ENCODE assay signal across 22 cellular contexts in genomic region chr1:63143482-63143881, GRCh38.
DNase-seq lines count a peak whose midpoint lies in the region; ATAC-seq and TF ChIP-seq lines count a peak whose summit lies in the region.
"Had no signal": no experiment of that assay in that cellular context is flagged by ENCODE, and none has a peak within 500 bp of the region (broad histone marks: within the 10 kb centered on the region; RNA-seq: fewer than 3 reads in every experiment).

No MANE protein-coding gene starts in this region.

- no peak overlapping the region for H3K9ac ChIP-seq in SK-N-SH
- H3K9ac ChIP-seq: BLaER1 treated with 17β-estradiol and CSF1 and Interleukin-3, amounts not matched to agents 10 nM and 100 nM had no signal

- TF ChIP-seq CTCF in SK-N-SH (IDR thresholded peaks at IDR 0.05) (peak; percentile 28), brain microvascular endothelial cell (IDR thresholded peaks at IDR 0.05; ENCODE audit: low read depth, low read length, missing control alignments) (peak; percentile 40), fibroblast of the aortic adventitia (IDR thresholded peaks at IDR 0.05; ENCODE audit: insufficient read depth, low read length) (peak; percentile 19)

- H3K4me2 ChIP-seq in SK-N-SH = no peak overlapping the region
- H3K4me2 ChIP-seq: BLaER1 treated with 17β-estradiol and CSF1 and Interleukin-3, amounts not matched to agents 10 nM and 100 nM had no signal

- no peaks in the 10 kb centered on the region for H4K20me1 ChIP-seq in SK-N-SH (ENCODE audit: insufficient read depth)
- H4K20me1 ChIP-seq: BLaER1 treated with 17β-estradiol and CSF1 and Interleukin-3, amounts not matched to agents 10 nM and 100 nM had no signal

- H3K27me3 ChIP-seq in SK-N-SH (ENCODE audit: insufficient read depth) (no peaks in the 10 kb centered on the region), brain microvascular endothelial cell (replicated peaks) (no peaks in the 10 kb centered on the region)
- H3K27me3 ChIP-seq: BLaER1 treated with 17β-estradiol and CSF1 and Interleukin-3, amounts not matched to agents 10 nM and 100 nM; MG63; SJSA1 had no signal

- no peaks in the 10 kb centered on the region for H3K9me3 ChIP-seq in SK-N-SH
- H3K9me3 ChIP-seq: BLaER1 treated with 17β-estradiol and CSF1 and Interleukin-3, amounts not matched to agents 10 nM and 100 nM; MG63; SJSA1 had no signal

- no peaks in the 10 kb centered on the region for H3K9me2 ChIP-seq in SK-N-SH

- no peaks in the 10 kb centered on the region for H3K79me2 ChIP-seq in SK-N-SH (ENCODE audit: insufficient read depth)

- H3K27ac ChIP-seq in SK-N-SH (ENCODE audit: low read depth in 2 of 2, low read length in 1 of 2) = no peak overlapping the region
- no peak overlapping the region for H3K27ac ChIP-seq in brain microvascular endothelial cell
- H3K27ac ChIP-seq: 22Rv1; BLaER1 treated with 17β-estradiol and CSF1 and Interleukin-3, amounts not matched to agents 10 nM and 100 nM; RWPE1; SJSA1 had no signal

- POLR2A ChIA-PET in SK-N-SH (lab: Yijun Ruan, JAX) = no interaction called here

- DNase-seq in SK-N-SH (no peak), brain microvascular endothelial cell (no peak), fibroblast of the aortic adventitia (ENCODE audit: low read depth) (no peak), NCI-H446 treated with DMSO at 0.1 percent for 48 hours (lab: John Stamatoyannopoulos, UW) (no peak), COLO829 (ENCODE audit: low spot score) (no peak)
- DNase-seq: CD8-positive, alpha-beta memory T cell; DND-41; H7; Karpas-422; MG63; NCI-H1092; NCI-H2107; NCI-H345; NCI-H69; NK-92 treated with Interleukin-12 subunit alpha and Interleukin-12 subunit beta, amount 100 ng/mL, for 24 hours had no signal

- H2AFZ ChIP-seq in SK-N-SH (ENCODE audit: low read depth) = no peak overlapping the region

- ATAC-seq in SK-N-SH treated with all-trans-retinoic acid at 6 μM for 48 hours (no peak), GM19397 (IDR thresholded peaks at IDR 0.05; ENCODE audit: unreplicated experiment) (no peak), GM18858 (IDR thresholded peaks at IDR 0.05; ENCODE audit: unreplicated experiment) (no peak)

- in situ Hi-C loops in brain microvascular endothelial cell (cut with HindIII; ENCODE audit: low pct_ligation_motif_present, low sequenced_read_pairs) = no loop called here

- TF ChIP-seq EP300 in SK-N-SH (IDR thresholded peaks at IDR 0.05; ENCODE audit: borderline replicate concordance in 1 of 2, low read depth in 1 of 2, low read length in 1 of 2) = no peak

- no peaks in the 10 kb centered on the region for H3F3A ChIP-seq in SK-N-SH (replicated peaks; ENCODE audit: insufficient read depth)

- no peaks in the 10 kb centered on the region for H3K4me1 ChIP-seq in SK-N-SH (ENCODE audit: control insufficient read depth in 1 of 2, insufficient read depth in 2 of 2, low read depth in 1 of 2, low read length in 1 of 2)
- H3K4me1 ChIP-seq: BLaER1 treated with 17β-estradiol and CSF1 and Interleukin-3, amounts not matched to agents 10 nM and 100 nM; SJSA1 had no signal

- CTCF ChIA-PET in SK-N-SH (lab: Yijun Ruan, JAX) = no interaction called here

- TF ChIP-seq RAD21 in SK-N-SH (IDR thresholded peaks at IDR 0.05; ENCODE audit: low read length) = peak; percentile 13; the same call in 1 of the 2 replicates

- H3K4me3 ChIP-seq in SK-N-SH (ENCODE audit: low read depth in 2 of 2, low read length in 1 of 2) = no peak overlapping the region
- H3K4me3 ChIP-seq in brain microvascular endothelial cell (ENCODE audit: low read depth, low read length) = no peak overlapping the region
- H3K4me3 ChIP-seq in fibroblast of the aortic adventitia (ENCODE audit: low read depth, low read length) = no peak overlapping the region
- H3K4me3 ChIP-seq: BLaER1 treated with 17β-estradiol and CSF1 and Interleukin-3, amounts not matched to agents 10 nM and 100 nM; MG63; SJSA1 had no signal

- no peaks in the 10 kb centered on the region for H3K36me3 ChIP-seq in SK-N-SH (replicated peaks in 1 of 2; ENCODE audit: control insufficient read depth in 1 of 2, insufficient read depth in 2 of 2, low read length in 1 of 2)
- H3K36me3 ChIP-seq in brain microvascular endothelial cell (replicated peaks) = no peaks in the 10 kb centered on the region
- H3K36me3 ChIP-seq: BLaER1 treated with 17β-estradiol and CSF1 and Interleukin-3, amounts not matched to agents 10 nM and 100 nM; MG63; SJSA1 had no signal

TF ChIP-seq in SK-N-SH, 30 proteins besides CTCF, POLR2A, EP300 and RAD21 (continues in another document):
- TF ChIP-seq MEF2A (IDR thresholded peaks at IDR 0.05; ENCODE audit: borderline replicate concordance, low read depth) (no peak), IRF3 (IDR thresholded peaks at IDR 0.05; ENCODE audit: low read depth, low read length) (no peak), TEAD4 (IDR thresholded peaks at IDR 0.05; ENCODE audit: borderline replicate concordance, insufficient read depth) (no peak), CHD2 (IDR thresholded peaks at IDR 0.05; ENCODE audit: low read length, partially characterized antibody) (no peak), ELF1 (IDR thresholded peaks at IDR 0.05) (no peak), USF1 (IDR thresholded peaks at IDR 0.05; ENCODE audit: borderline replicate concordance, low read depth) (no peak), USF2 (IDR thresholded peaks at IDR 0.05; ENCODE audit: borderline replicate concordance, low read depth, low read length) (no peak)

TF ChIP-seq in SK-N-SH treated with all-trans-retinoic acid at 6 μM for 48 hours, 23 proteins besides CTCF, POLR2A, EP300 and RAD21 (continues in another document):
- TF ChIP-seq ZNF70 (CRISPR knock-in tag; IDR thresholded peaks at IDR 0.05) (no peak), ISL1 (CRISPR knock-in tag; IDR thresholded peaks at IDR 0.05) (no peak), SNAI2 (CRISPR knock-in tag; IDR thresholded peaks at IDR 0.05) (no peak), ZNF565 (CRISPR knock-in tag; conservative IDR thresholded peaks at IDR 0.05; ENCODE audit: low read depth) (no peak), BACH2 (CRISPR knock-in tag; IDR thresholded peaks at IDR 0.05; ENCODE audit: borderline replicate concordance) (no peak), ESRRG (CRISPR knock-in tag; IDR thresholded peaks at IDR 0.05) (no peak), TOX (CRISPR knock-in tag; IDR thresholded peaks at IDR 0.05; ENCODE audit: borderline replicate concordance) (no peak), PATZ1 (CRISPR knock-in tag; IDR thresholded peaks at IDR 0.05; ENCODE audit: borderline replicate concordance) (no peak), ZFP3 (CRISPR knock-in tag; IDR thresholded peaks at IDR 0.05) (no peak), OSR1 (CRISPR knock-in tag; IDR thresholded peaks at IDR 0.05) (no peak), ARNTL (CRISPR knock-in tag; IDR thresholded peaks at IDR 0.05; ENCODE audit: borderline replicate concordance, low read depth) (no peak), ZFP30 (CRISPR knock-in tag; IDR thresholded peaks at IDR 0.05) (no peak)
- TF ChIP-seq, protein P1, sequence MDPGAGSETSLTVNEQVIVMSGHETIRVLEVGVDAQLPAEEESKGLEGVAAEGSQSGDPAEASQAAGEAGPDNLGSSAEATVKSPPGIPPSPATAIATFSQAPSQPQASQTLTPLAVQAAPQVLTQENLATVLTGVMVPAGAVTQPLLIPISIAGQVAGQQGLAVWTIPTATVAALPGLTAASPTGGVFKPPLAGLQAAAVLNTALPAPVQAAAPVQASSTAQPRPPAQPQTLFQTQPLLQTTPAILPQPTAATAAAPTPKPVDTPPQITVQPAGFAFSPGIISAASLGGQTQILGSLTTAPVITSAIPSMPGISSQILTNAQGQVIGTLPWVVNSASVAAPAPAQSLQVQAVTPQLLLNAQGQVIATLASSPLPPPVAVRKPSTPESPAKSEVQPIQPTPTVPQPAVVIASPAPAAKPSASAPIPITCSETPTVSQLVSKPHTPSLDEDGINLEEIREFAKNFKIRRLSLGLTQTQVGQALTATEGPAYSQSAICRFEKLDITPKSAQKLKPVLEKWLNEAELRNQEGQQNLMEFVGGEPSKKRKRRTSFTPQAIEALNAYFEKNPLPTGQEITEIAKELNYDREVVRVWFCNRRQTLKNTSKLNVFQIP (CRISPR knock-in tag; IDR thresholded peaks at IDR 0.05; ENCODE audit: borderline replicate concordance, low read depth) = no peak
- TF ChIP-seq, protein P2, sequence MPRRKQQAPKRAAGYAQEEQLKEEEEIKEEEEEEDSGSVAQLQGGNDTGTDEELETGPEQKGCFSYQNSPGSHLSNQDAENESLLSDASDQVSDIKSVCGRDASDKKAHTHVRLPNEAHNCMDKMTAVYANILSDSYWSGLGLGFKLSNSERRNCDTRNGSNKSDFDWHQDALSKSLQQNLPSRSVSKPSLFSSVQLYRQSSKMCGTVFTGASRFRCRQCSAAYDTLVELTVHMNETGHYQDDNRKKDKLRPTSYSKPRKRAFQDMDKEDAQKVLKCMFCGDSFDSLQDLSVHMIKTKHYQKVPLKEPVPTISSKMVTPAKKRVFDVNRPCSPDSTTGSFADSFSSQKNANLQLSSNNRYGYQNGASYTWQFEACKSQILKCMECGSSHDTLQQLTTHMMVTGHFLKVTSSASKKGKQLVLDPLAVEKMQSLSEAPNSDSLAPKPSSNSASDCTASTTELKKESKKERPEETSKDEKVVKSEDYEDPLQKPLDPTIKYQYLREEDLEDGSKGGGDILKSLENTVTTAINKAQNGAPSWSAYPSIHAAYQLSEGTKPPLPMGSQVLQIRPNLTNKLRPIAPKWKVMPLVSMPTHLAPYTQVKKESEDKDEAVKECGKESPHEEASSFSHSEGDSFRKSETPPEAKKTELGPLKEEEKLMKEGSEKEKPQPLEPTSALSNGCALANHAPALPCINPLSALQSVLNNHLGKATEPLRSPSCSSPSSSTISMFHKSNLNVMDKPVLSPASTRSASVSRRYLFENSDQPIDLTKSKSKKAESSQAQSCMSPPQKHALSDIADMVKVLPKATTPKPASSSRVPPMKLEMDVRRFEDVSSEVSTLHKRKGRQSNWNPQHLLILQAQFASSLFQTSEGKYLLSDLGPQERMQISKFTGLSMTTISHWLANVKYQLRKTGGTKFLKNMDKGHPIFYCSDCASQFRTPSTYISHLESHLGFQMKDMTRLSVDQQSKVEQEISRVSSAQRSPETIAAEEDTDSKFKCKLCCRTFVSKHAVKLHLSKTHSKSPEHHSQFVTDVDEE (CRISPR knock-in tag; IDR thresholded peaks at IDR 0.05) = no peak
